Comparison of ENCODE assay signal across 8 cellular contexts in genomic region chr3:113744941-113745272, GRCh38. TPM values are rescaled to one million over a fixed set of nuclear protein-coding genes. Genes with fewer than 3 reads are reported as not detected.
DNase-seq lines count a peak whose midpoint lies in the region; ATAC-seq and TF ChIP-seq lines count a peak whose summit lies in the region.

No MANE protein-coding gene starts in this region.

- RAD21 ChIA-PET in HCT116 (lab: Charles Lee; ENCODE audit: low non-redundant PET in 1 of 2, low total read pairs in 2 of 2, uncharacterized antibody in 2 of 2, unreplicated experiment in 2 of 2) = no interaction called here

- peaks cover 86% of the 10 kb centered on the region for H3K79me2 ChIP-seq in HCT116 (ENCODE audit: insufficient read depth, low read length)

- TF ChIP-seq CTCF in HCT116 (IDR thresholded peaks at IDR 0.05 in 2 of 3, conservative IDR thresholded peaks at IDR 0.05 in 1 of 3; ENCODE audit: borderline replicate concordance in 1 of 3, insufficient read depth in 1 of 3, low read depth in 2 of 3, low read length in 2 of 3) = no peak
- TF ChIP-seq CTCF in WTC11 (IDR thresholded peaks at IDR 0.05) = no peak

- H3K9me3 Mint-ChIP-seq in WTC11 = no peaks in the 10 kb centered on the region

- peak overlapping the region; percentile 98 for H3K4me3 Mint-ChIP-seq in WTC11

- peaks cover 60% of the 10 kb centered on the region for H3K4me1 Mint-ChIP-seq in WTC11

- H3K4me2 ChIP-seq in HCT116 (ENCODE audit: low read length) = peak overlapping the region; percentile 90

- H3K4me3 ChIP-seq in HCT116 (replicated peaks in 1 of 2; ENCODE audit: low read depth in 1 of 2, low read length in 2 of 2) = peak overlapping the region; percentile 93
- H3K4me3 ChIP-seq in right cardiac atrium (ENCODE audit: low read length) = peak overlapping the region; percentile 90
- H3K4me3 ChIP-seq in skeletal muscle tissue (ENCODE audit: low read length in 3 of 3) = peak overlapping the region; percentile 95 to 100 (median 99)

- H3K27ac ChIP-seq in HCT116 (ENCODE audit: low read depth, low read length) (peak overlapping the region; percentile 95), right cardiac atrium (ENCODE audit: low read length) (peak overlapping the region; percentile 93), skeletal muscle tissue (ENCODE audit: low read depth, low read length) (peak overlapping the region; percentile 100)

- no peak for ATAC-seq in HCT116
- no peak for ATAC-seq in WTC11
- no peak for ATAC-seq in right cardiac atrium

- H3K36me3 ChIP-seq in HCT116 (ENCODE audit: control insufficient read depth in 1 of 2, insufficient read depth in 2 of 2, low read length in 2 of 2) (peaks cover 2 to 20% of the 10 kb centered on the region in 2 experiments; a peak in 1 of 4 replicates), skeletal muscle tissue (ENCODE audit: control insufficient read depth in 3 of 3, insufficient read depth in 3 of 3, low read length in 3 of 3) (no peaks in the 10 kb centered on the region)

- H3K27me3 ChIP-seq in HCT116 (ENCODE audit: insufficient read depth, low read length) (no peaks in the 10 kb centered on the region), right cardiac atrium (ENCODE audit: control insufficient read depth, insufficient read depth) (no peaks in the 10 kb centered on the region), skeletal muscle tissue (ENCODE audit: control insufficient read depth in 3 of 3, insufficient read depth in 3 of 3, low read length in 3 of 3) (no peaks in the 10 kb centered on the region)

- DNase-seq in HCT116 (ENCODE audit: low read depth, low spot score) (no peak), WTC11 (ENCODE audit: low spot score) (no peak), right cardiac atrium (no peak), NCI-H2081 (lab: John Stamatoyannopoulos, UW) (no peak), HPDE6-E6E7 (ENCODE audit: extremely low spot score) (no peak), AG08395 (ENCODE audit: low spot score) (no peak), NCI-H1105 treated with DMSO at 0.1 percent for 48 hours (lab: John Stamatoyannopoulos, UW) (no peak)

- POLR2A ChIA-PET in HCT116 (lab: Charles Lee) (interaction anchor here (1.2 to 2.7 kb wide), 2 partner anchors 8 to 15 kb away, joined by 4 to 7 read pairs; no protein-coding TSS in a partner anchor), WTC11 (lab: Charles Lee) (interaction anchor here (1.4 to 1.6 kb wide), 2 partner anchors 9 to 49 kb away, joined by 3 to 4 read pairs; partner anchors contain the start of gene USF3)

- intact Hi-C loops in HCT116 (cut with micrococcal nuclease) (loop anchor here (2.0 kb wide), 1 partner anchor 250 kb away; no protein-coding TSS in a partner anchor), right cardiac atrium (cut with DNase I) (no loop called here)

- BruUV-seq in HCT116 (replicated peaks; lab: Mats Ljungman, UMichigan) = TSS peak; percentile 35

- H3K9ac ChIP-seq in HCT116 (ENCODE audit: low read length) (peak overlapping the region; percentile 99), skeletal muscle tissue (ENCODE audit: low read depth in 1 of 3, low read length in 3 of 3) (peak overlapping the region; percentile 98 to 99 (median 98))

- no peaks in the 10 kb centered on the region for H3K27me3 Mint-ChIP-seq in WTC11 (ENCODE audit: low read depth)

- no peaks in the 10 kb centered on the region for H3K9me2 ChIP-seq in HCT116 (ENCODE audit: insufficient read depth)

- TF ChIP-seq RAD21 in HCT116 (IDR thresholded peaks at IDR 0.05; ENCODE audit: low read depth) = no peak

- CTCF ChIA-PET in HCT116 (lab: Charles Lee) (interaction anchor here (1.0 to 2.0 kb wide), 8 partner anchors 9 to 252 kb away, joined by 3 to 29 read pairs (median 3); no protein-coding TSS in a partner anchor), WTC11 (lab: Charles Lee) (interaction anchor here (0.6 to 2.0 kb wide), 27 partner anchors 9 to 457 kb away, joined by 3 to 32 read pairs (median 4); partner anchors contain the start of genes CFAP44, GRAMD1C, SPICE1 and USF3)

- 1% methylated on average over 14 of the region's 14 CpGs for WGBS in right cardiac atrium

- no peak overlapping the region for H2AFZ ChIP-seq in HCT116 (ENCODE audit: low read depth, low read length, poor library complexity, severe bottlenecking)

- H3K4me1 ChIP-seq in HCT116 (ENCODE audit: control insufficient read depth in 1 of 2, insufficient read depth in 2 of 2, low read length in 2 of 2) (peaks cover 6 to 23% of the 10 kb centered on the region in 2 experiments; a peak in 3 of 4 replicates), right cardiac atrium (ENCODE audit: control insufficient read depth, insufficient read depth, low read length) (peaks cover 4% of the 10 kb centered on the region), skeletal muscle tissue (ENCODE audit: control insufficient read depth in 3 of 3, insufficient read depth in 3 of 3, low read length in 3 of 3) (peaks cover 26 to 52% (median 44%) of the 10 kb centered on the region in 3 donors)

- peaks cover 39% of the 10 kb centered on the region; the same call in 1 of the 2 replicates for H4K20me1 ChIP-seq in HCT116 (ENCODE audit: insufficient read depth)

- H3K27ac Mint-ChIP-seq in WTC11 = peak overlapping the region; percentile 86

- H3K9me3 ChIP-seq in HCT116 (ENCODE audit: control insufficient read depth in 1 of 2, insufficient read depth in 1 of 2, low read depth in 1 of 2, low read length in 2 of 2) = no peaks in the 10 kb centered on the region
- H3K9me3 ChIP-seq in right cardiac atrium (ENCODE audit: control insufficient read depth, low read length) = no peaks in the 10 kb centered on the region
- H3K9me3 ChIP-seq in skeletal muscle tissue (ENCODE audit: control insufficient read depth in 3 of 3, low read length in 3 of 3) = no peaks in the 10 kb centered on the region

- no peak for TF ChIP-seq POLR2A in HCT116 (IDR thresholded peaks at IDR 0.05; ENCODE audit: borderline replicate concordance, extremely low read depth, insufficient read depth, insufficient read length)

- H3K36me3 Mint-ChIP-seq in WTC11 = no peaks in the 10 kb centered on the region

TF ChIP-seq in HCT116, 20 proteins besides CTCF, POLR2A, EP300 and RAD21 (continues in another document):
- TF ChIP-seq CBX3 (IDR thresholded peaks at IDR 0.05; ENCODE audit: low read depth) = no peak
- TF ChIP-seq, protein P1, sequence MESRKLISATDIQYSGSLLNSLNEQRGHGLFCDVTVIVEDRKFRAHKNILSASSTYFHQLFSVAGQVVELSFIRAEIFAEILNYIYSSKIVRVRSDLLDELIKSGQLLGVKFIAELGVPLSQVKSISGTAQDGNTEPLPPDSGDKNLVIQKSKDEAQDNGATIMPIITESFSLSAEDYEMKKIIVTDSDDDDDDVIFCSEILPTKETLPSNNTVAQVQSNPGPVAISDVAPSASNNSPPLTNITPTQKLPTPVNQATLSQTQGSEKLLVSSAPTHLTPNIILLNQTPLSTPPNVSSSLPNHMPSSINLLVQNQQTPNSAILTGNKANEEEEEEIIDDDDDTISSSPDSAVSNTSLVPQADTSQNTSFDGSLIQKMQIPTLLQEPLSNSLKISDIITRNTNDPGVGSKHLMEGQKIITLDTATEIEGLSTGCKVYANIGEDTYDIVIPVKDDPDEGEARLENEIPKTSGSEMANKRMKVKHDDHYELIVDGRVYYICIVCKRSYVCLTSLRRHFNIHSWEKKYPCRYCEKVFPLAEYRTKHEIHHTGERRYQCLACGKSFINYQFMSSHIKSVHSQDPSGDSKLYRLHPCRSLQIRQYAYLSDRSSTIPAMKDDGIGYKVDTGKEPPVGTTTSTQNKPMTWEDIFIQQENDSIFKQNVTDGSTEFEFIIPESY (IDR thresholded peaks at IDR 0.05; ENCODE audit: extremely low read depth, insufficient replicate concordance, low read length) = no peak
- TF ChIP-seq EZH2 (IDR thresholded peaks at IDR 0.05) = no peak
- TF ChIP-seq, protein P2, sequence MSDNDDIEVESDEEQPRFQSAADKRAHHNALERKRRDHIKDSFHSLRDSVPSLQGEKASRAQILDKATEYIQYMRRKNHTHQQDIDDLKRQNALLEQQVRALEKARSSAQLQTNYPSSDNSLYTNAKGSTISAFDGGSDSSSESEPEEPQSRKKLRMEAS (IDR thresholded peaks at IDR 0.05) = peak; percentile 64

TF ChIP-seq in WTC11, 78 proteins besides CTCF, POLR2A, EP300 and RAD21 (continues in another document):
- TF ChIP-seq, protein P3, sequence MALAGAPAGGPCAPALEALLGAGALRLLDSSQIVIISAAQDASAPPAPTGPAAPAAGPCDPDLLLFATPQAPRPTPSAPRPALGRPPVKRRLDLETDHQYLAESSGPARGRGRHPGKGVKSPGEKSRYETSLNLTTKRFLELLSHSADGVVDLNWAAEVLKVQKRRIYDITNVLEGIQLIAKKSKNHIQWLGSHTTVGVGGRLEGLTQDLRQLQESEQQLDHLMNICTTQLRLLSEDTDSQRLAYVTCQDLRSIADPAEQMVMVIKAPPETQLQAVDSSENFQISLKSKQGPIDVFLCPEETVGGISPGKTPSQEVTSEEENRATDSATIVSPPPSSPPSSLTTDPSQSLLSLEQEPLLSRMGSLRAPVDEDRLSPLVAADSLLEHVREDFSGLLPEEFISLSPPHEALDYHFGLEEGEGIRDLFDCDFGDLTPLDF (CRISPR knock-in tag; IDR thresholded peaks at IDR 0.05) = no peak
- no peak for TF ChIP-seq RORB (CRISPR knock-in tag; IDR thresholded peaks at IDR 0.05)
- no peak for TF ChIP-seq JUN (CRISPR knock-in tag; IDR thresholded peaks at IDR 0.05)
- no peak for TF ChIP-seq PRRX2 (CRISPR knock-in tag; IDR thresholded peaks at IDR 0.05)
- no peak for TF ChIP-seq CDX4 (CRISPR knock-in tag; IDR thresholded peaks at IDR 0.05; ENCODE audit: borderline replicate concordance)
- no peak for TF ChIP-seq NR2C2 (CRISPR knock-in tag; IDR thresholded peaks at IDR 0.05)

RNA-seq across cellular contexts. Expression of gene NAA50, which starts 1.1 kb away (rescaled TPM):
- total RNA-seq in HCT116 (2021; ENCODE audit: unreplicated experiment) = 233 TPM
- 101 and 105 TPM in 2 replicates for polyA plus RNA-seq in HCT116 (2012)
- total RNA-seq in WTC11 (2021) = 170 to 193 TPM (median 175 TPM) in 3 replicates
- 10 to 100 TPM; 61.8 to 91.7 (median 68.0) TPM for total RNA-seq in right cardiac atrium
- 26.5 TPM for polyA plus RNA-seq in right cardiac atrium
- total RNA-seq in skeletal muscle tissue = 65.2 TPM

RNA-seq across cellular contexts. Expression of gene ATP6V1A, which starts 1.9 kb away (rescaled TPM):
- total RNA-seq in HCT116 (2021; ENCODE audit: unreplicated experiment) = 54.7 TPM
- 10.2 and 12.9 TPM in 2 replicates for polyA plus RNA-seq in HCT116 (2012)
- total RNA-seq in WTC11 (2021) = 85.6 to 90.7 TPM (median 88.9 TPM) in 3 replicates
- 10 to 100 TPM; 24.0 to 29.0 (median 27.3) TPM for total RNA-seq in right cardiac atrium
- 9.1 TPM for polyA plus RNA-seq in right cardiac atrium
- total RNA-seq in skeletal muscle tissue = 37.6 TPM

RNA-seq across cellular contexts. Expression of gene USF3, which starts 48.5 kb away (rescaled TPM):
- total RNA-seq in HCT116 (2021; ENCODE audit: unreplicated experiment) = 13.5 TPM
- 4.0 and 4.1 TPM in 2 replicates for polyA plus RNA-seq in HCT116 (2012)
- total RNA-seq in WTC11 (2021) = 14.8 to 16.4 TPM (median 15.9 TPM) in 3 replicates
- 10 to 100 TPM; 13.4 to 15.4 (median 14.4) TPM for total RNA-seq in right cardiac atrium
- 6.3 TPM for polyA plus RNA-seq in right cardiac atrium
- total RNA-seq in skeletal muscle tissue = 8.4 TPM
